In the genomic region with DNA sequence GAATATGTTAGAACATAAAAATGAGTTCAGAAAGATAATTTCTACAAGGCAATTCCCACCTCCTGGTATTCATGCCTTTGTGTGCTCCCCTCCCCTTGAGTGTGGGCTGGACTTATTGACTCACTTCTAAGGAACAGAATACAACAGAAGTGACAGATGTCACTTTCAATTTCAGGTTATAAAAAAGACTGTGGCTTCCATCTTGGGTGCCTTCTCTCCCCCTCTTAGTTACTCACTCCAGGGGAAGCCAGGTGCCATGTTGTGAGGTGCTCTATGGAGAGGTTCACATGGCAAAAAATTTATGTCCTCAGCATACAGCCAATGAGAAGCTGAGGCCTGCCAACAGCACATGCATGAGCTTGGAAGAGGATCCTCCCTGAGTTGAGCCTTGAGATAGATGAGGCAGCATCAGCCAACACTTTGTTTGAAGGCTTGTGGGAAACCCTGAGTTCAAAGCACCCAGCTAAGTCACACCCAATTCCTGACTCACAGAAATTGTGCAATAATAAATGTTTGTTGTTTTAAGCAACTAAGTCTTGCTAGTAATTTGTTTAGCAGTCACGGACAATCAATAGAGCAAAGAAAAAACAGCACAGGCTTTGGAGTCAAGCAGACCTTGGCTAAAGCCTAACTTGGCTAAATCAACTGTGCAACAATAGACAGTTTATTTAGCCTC, we compare ENCODE assay signal across 12 cellular contexts.
A peak's percentile ranks its signal among the peaks of the same experiment; 100 is the strongest.
DNase-seq lines count a peak whose midpoint lies in the region; ATAC-seq and TF ChIP-seq lines count a peak whose summit lies in the region.
"Had no signal": no experiment of that assay in that cellular context is flagged by ENCODE, and none has a peak within 500 bp of the region (broad histone marks: within the 10 kb centered on the region; RNA-seq: fewer than 3 reads in every experiment).

No MANE protein-coding gene starts in this region.

- DNase-seq in Right ventricle myocardium inferior (ENCODE audit: missing footprints) (no peak), right atrium auricular region (ENCODE audit: low spot score) (no peak), SK-N-MC (ENCODE audit: low read depth, low spot score) (no peak), fibroblast of the aortic adventitia (ENCODE audit: low read depth) (peak; percentile 81), testis (peak; percentile 19), SKM-1 (lab: John Stamatoyannopoulos, UW; ENCODE audit: unreplicated experiment) (no peak), putamen (ENCODE audit: low spot score) (no peak), NCI-H1930 (lab: John Stamatoyannopoulos, UW) (no peak)
- DNase-seq: activated B cell treated with CpG ODN at 0.5 μM for 24 hours; CD4-positive, CD25-positive, alpha-beta regulatory T cell; lower lobe of right lung; OCI-M1 had no signal

- no peak overlapping the region for H3K27ac ChIP-seq in right atrium auricular region
- H3K27ac ChIP-seq in SK-N-MC, result 0 out of 2 replicates have a peak overlapping the region, but pooled peaks have one; percentile 25
- no peak overlapping the region for H3K27ac ChIP-seq in testis
- H3K27ac ChIP-seq: lower lobe of right lung had no signal

- TF ChIP-seq POLR2A in testis (IDR thresholded peaks at IDR 0.05), result no peak

- TF ChIP-seq CTCF in right atrium auricular region (IDR thresholded peaks at IDR 0.05) (no peak), fibroblast of the aortic adventitia (IDR thresholded peaks at IDR 0.05; ENCODE audit: insufficient read depth, low read length) (no peak), testis (IDR thresholded peaks at IDR 0.05) (no peak)

- no peaks in the 10 kb centered on the region for H3K9me3 ChIP-seq in right atrium auricular region
- no peaks in the 10 kb centered on the region for H3K9me3 ChIP-seq in SK-N-MC (ENCODE audit: low read depth, low read length)
- no peaks in the 10 kb centered on the region for H3K9me3 ChIP-seq in testis
- H3K9me3 ChIP-seq: lower lobe of right lung had no signal

- intact Hi-C loops in Right ventricle myocardium inferior (cut with DNase I) (no loop called here), testis (cut with DNase I; ENCODE audit: low total_unique reads) (no loop called here)

- peak; percentile 41 for ATAC-seq in Right ventricle myocardium inferior
- ATAC-seq: lower lobe of right lung had no signal

- H3K9ac ChIP-seq in SK-N-MC (ENCODE audit: insufficient read length), result no peak overlapping the region

- no peak overlapping the region for H3K4me3 ChIP-seq in right atrium auricular region
- H3K4me3 ChIP-seq in SK-N-MC, result no peak overlapping the region
- no peak overlapping the region for H3K4me3 ChIP-seq in fibroblast of the aortic adventitia (ENCODE audit: low read depth, low read length)
- no peak overlapping the region for H3K4me3 ChIP-seq in testis
- H3K4me3 ChIP-seq: lower lobe of right lung had no signal

- H3K27me3 ChIP-seq in right atrium auricular region (no peaks in the 10 kb centered on the region), testis (no peaks in the 10 kb centered on the region)

- 63 to 64% methylated on average over 1 of the region's 1 CpG for WGBS in testis, 2 donors

- H3K36me3 ChIP-seq in right atrium auricular region (no peaks in the 10 kb centered on the region), SK-N-MC (ENCODE audit: insufficient read depth, low read length) (no peaks in the 10 kb centered on the region), testis (ENCODE audit: low read depth, missing control alignments) (no peaks in the 10 kb centered on the region)
- H3K36me3 ChIP-seq: lower lobe of right lung had no signal

- peaks cover 0 to 26% of the 10 kb centered on the region in 2 donors for H3K4me1 ChIP-seq in right atrium auricular region
- no peaks in the 10 kb centered on the region for H3K4me1 ChIP-seq in testis

Comparison
In these comparisons a context has a peak if more than half of its experiments do, and no peak if none do; other contexts are left out.
1. DNase-seq: peak in fibroblast of the aortic adventitia (single experiment) and testis (single experiment); none in Right ventricle myocardium inferior (single experiment), right atrium auricular region (single experiment), SK-N-MC (single experiment), SKM-1 (single experiment), putamen (single experiment) and NCI-H1930 (0 of 2).